Comparison of ENCODE assay signal across 13 cellular contexts in the genomic region with DNA sequence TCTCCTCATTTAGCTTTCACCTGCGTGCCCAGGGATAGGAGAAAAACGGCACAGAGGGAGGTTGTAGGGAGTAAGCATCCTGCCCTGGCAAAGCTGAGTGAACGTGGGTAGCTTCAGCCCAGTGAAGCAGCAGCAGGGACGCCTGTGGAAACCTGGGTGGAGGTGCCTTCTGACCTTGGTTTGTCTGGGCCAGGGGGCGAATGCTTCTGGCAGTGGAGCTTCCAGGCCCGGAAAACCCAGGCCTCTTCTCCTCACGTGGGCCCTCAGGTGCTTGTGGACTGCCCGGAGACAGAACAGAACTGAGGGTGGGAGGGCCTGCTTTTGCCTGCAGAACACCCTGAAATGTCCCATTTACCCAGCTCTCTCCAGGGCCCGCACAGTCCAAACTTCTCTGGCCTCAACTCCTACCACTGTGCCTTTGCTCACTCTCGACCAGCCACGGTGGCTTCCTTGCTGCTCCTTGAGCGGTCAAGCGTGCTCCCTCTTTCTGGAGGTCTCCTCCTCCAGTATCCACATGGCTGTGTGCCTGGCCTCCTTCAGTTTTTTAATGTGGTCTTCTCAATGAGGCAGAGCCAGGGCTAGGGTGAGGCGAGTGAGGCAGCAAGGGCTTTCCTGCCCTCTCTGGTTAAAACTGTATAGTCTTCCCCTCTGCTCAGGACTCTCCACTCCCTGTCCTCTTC.
DNase-seq lines count a peak whose midpoint lies in the region; ATAC-seq and TF ChIP-seq lines count a peak whose summit lies in the region.
"Had no signal": no experiment of that assay in that cellular context is flagged by ENCODE, and none has a peak within 500 bp of the region (broad histone marks: within the 10 kb centered on the region; RNA-seq: fewer than 3 reads in every experiment).

No MANE protein-coding gene starts in this region.

- peaks cover 5% of the 10 kb centered on the region for H3K36me3 Mint-ChIP-seq in activated naive CD8-positive, alpha-beta T cell
- peaks cover 3% of the 10 kb centered on the region for H3K36me3 Mint-ChIP-seq in activated naive CD8-positive, alpha-beta T cell treated with anti-CD3 and anti-CD28 coated beads for 36 hours
- peaks cover 14% of the 10 kb centered on the region for H3K36me3 Mint-ChIP-seq in nephron (ENCODE audit: low read depth)
- H3K36me3 Mint-ChIP-seq in activated T-helper 17 cell treated with anti-CD3 and anti-CD28 coated beads, Interleukin-2, amount 50 U/mL, for 72 hours (ENCODE audit: low read depth), result peaks cover 11% of the 10 kb centered on the region

- no peak for DNase-seq in activated naive CD8-positive, alpha-beta T cell treated with anti-CD3 and anti-CD28 coated beads for 36 hours
- peak; percentile 38 for DNase-seq in cerebellar cortex (ENCODE audit: low spot score)
- DNase-seq in upper lobe of left lung, result no peak
- no peak for DNase-seq in left lobe of liver (ENCODE audit: low spot score)
- no peak for DNase-seq in activated T-cell treated with anti-CD3 and anti-CD28 coated beads for 4 hours
- DNase-seq: activated naive CD4-positive, alpha-beta T cell treated with anti-CD3 and anti-CD28 coated beads, Interleukin-2, amount 50 U/mL, for 16 hours; NCI-H1092 treated with DMSO at 0.1 percent for 48 hours; NCI-H226; stimulated activated CD4-positive, alpha-beta T cell treated with anti-CD3 and anti-CD28 coated beads, Interleukin-1b, Interleukin-23, amount 100 ng/mL, for 48 hours had no signal

- no peaks in the 10 kb centered on the region for H3K27me3 ChIP-seq in upper lobe of left lung

- no peak for TF ChIP-seq POLR2A in upper lobe of left lung (IDR thresholded peaks at IDR 0.05)

- no peaks in the 10 kb centered on the region for H3K9me3 Mint-ChIP-seq in activated naive CD8-positive, alpha-beta T cell (ENCODE audit: low read depth)
- H3K9me3 Mint-ChIP-seq in activated naive CD8-positive, alpha-beta T cell treated with anti-CD3 and anti-CD28 coated beads for 36 hours, result no peaks in the 10 kb centered on the region
- H3K9me3 Mint-ChIP-seq in nephron, result no peaks in the 10 kb centered on the region
- no peaks in the 10 kb centered on the region for H3K9me3 Mint-ChIP-seq in activated T-helper 17 cell treated with anti-CD3 and anti-CD28 coated beads, Interleukin-2, amount 50 U/mL, for 72 hours

- H3K9me3 ChIP-seq in upper lobe of left lung, result no peaks in the 10 kb centered on the region

- ATAC-seq in upper lobe of left lung (ENCODE audit: low FRiP score in 2 of 2), result no peak
- no peak for ATAC-seq in left lobe of liver
- no peak for ATAC-seq in activated T-helper 17 cell treated with anti-CD3 and anti-CD28 coated beads, Interleukin-2, amount 50 U/mL, for 72 hours (replicated peaks)
- ATAC-seq: HepG2 had no signal

- peaks cover 3 to 66% (median 35%) of the 10 kb centered on the region in 4 donors for H3K4me1 ChIP-seq in upper lobe of left lung

- no peaks in the 10 kb centered on the region for H3K27me3 Mint-ChIP-seq in activated naive CD8-positive, alpha-beta T cell
- H3K27me3 Mint-ChIP-seq in activated naive CD8-positive, alpha-beta T cell treated with anti-CD3 and anti-CD28 coated beads for 36 hours, result no peaks in the 10 kb centered on the region
- no peaks in the 10 kb centered on the region for H3K27me3 Mint-ChIP-seq in nephron (ENCODE audit: low read depth)
- no peaks in the 10 kb centered on the region for H3K27me3 Mint-ChIP-seq in activated T-helper 17 cell treated with anti-CD3 and anti-CD28 coated beads, Interleukin-2, amount 50 U/mL, for 72 hours

- peak overlapping the region; percentile 66 to 92 (median 75) for H3K27ac ChIP-seq in upper lobe of left lung

- TF ChIP-seq CTCF in nephron (IDR thresholded peaks at IDR 0.05; ENCODE audit: unreplicated experiment in 3 of 3) (no peak), upper lobe of left lung (IDR thresholded peaks at IDR 0.05) (no peak)

- 85 to 96% methylated on average over 11 to 14 of the region's 14 CpGs for WGBS in upper lobe of left lung, 2 donors

- peak overlapping the region in 1 of 4 donors; percentile 49 for H3K4me3 ChIP-seq in upper lobe of left lung

- peak overlapping the region; percentile 25 for H3K4me3 Mint-ChIP-seq in activated naive CD8-positive, alpha-beta T cell
- no peak overlapping the region for H3K4me3 Mint-ChIP-seq in activated naive CD8-positive, alpha-beta T cell treated with anti-CD3 and anti-CD28 coated beads for 36 hours
- H3K4me3 Mint-ChIP-seq in nephron, result peak overlapping the region; percentile 13 to 56 (median 49)
- H3K4me3 Mint-ChIP-seq in activated T-helper 17 cell treated with anti-CD3 and anti-CD28 coated beads, Interleukin-2, amount 50 U/mL, for 72 hours, result no peak overlapping the region

- peaks cover 0 to 11% (median 0%) of the 10 kb centered on the region in 4 donors for H3K36me3 ChIP-seq in upper lobe of left lung

- no peak overlapping the region for H3K27ac Mint-ChIP-seq in activated naive CD8-positive, alpha-beta T cell
- H3K27ac Mint-ChIP-seq in activated naive CD8-positive, alpha-beta T cell treated with anti-CD3 and anti-CD28 coated beads for 36 hours, result no peak overlapping the region
- H3K27ac Mint-ChIP-seq in nephron, result peak overlapping the region; percentile 96 to 98 (median 97)
- H3K27ac Mint-ChIP-seq in activated T-helper 17 cell treated with anti-CD3 and anti-CD28 coated beads, Interleukin-2, amount 50 U/mL, for 72 hours, result no peak overlapping the region

- TF ChIP-seq EP300 in upper lobe of left lung (IDR thresholded peaks at IDR 0.05), result no peak

- peaks cover 14% of the 10 kb centered on the region for H3K4me1 Mint-ChIP-seq in activated naive CD8-positive, alpha-beta T cell (ENCODE audit: low read depth)
- peaks cover 7% of the 10 kb centered on the region for H3K4me1 Mint-ChIP-seq in activated naive CD8-positive, alpha-beta T cell treated with anti-CD3 and anti-CD28 coated beads for 36 hours
- H3K4me1 Mint-ChIP-seq in nephron, result peaks cover 53% of the 10 kb centered on the region
- no peaks in the 10 kb centered on the region for H3K4me1 Mint-ChIP-seq in activated T-helper 17 cell treated with anti-CD3 and anti-CD28 coated beads, Interleukin-2, amount 50 U/mL, for 72 hours

Comparison
In these comparisons a context has a peak if more than half of its experiments do, and no peak if none do; other contexts are left out.
1. H3K4me3 Mint-ChIP-seq: peak in activated naive CD8-positive, alpha-beta T cell (single experiment) and nephron (3 of 3); none in activated naive CD8-positive, alpha-beta T cell treated with anti-CD3 and anti-CD28 coated beads for 36 hours (single experiment) and activated T-helper 17 cell treated with anti-CD3 and anti-CD28 coated beads, Interleukin-2, amount 50 U/mL, for 72 hours (single experiment).
2. H3K27ac Mint-ChIP-seq: peak in nephron (3 of 3); none in activated naive CD8-positive, alpha-beta T cell (single experiment), activated naive CD8-positive, alpha-beta T cell treated with anti-CD3 and anti-CD28 coated beads for 36 hours (single experiment) and activated T-helper 17 cell treated with anti-CD3 and anti-CD28 coated beads, Interleukin-2, amount 50 U/mL, for 72 hours (single experiment).